10 cellular contexts compared by ENCODE assay signal in genomic region chr12:52029686-52030085, GRCh38. TPM values are rescaled to one million over a fixed set of nuclear protein-coding genes. Genes with fewer than 3 reads are reported as not detected.
A peak's percentile ranks its signal among the peaks of the same experiment; 100 is the strongest.
DNase-seq lines count a peak whose midpoint lies in the region; ATAC-seq, FAIRE-seq and TF ChIP-seq lines count a peak whose summit lies in the region.
"Had no signal": no experiment of that assay in that cellular context is flagged by ENCODE, and none has a peak within 500 bp of the region (broad histone marks: within the 10 kb centered on the region; RNA-seq: fewer than 3 reads in every experiment).

No MANE protein-coding gene starts in this region.

- intact Hi-C loops in heart left ventricle (cut with DNase I), result loop anchor here in 1 of 10 donors (2.0 kb wide), 1 partner anchor 45 kb away; no protein-coding TSS in a partner anchor

- TF ChIP-seq RAD21 in A549 (conservative IDR thresholded peaks at IDR 0.05 in 1 of 2, IDR thresholded peaks at IDR 0.05 in 1 of 2), result no peak

- no peak overlapping the region for H3K4me2 ChIP-seq in A549

- CTCF ChIA-PET in A549 (lab: Yijun Ruan, JAX), result interaction anchor here (1.0 to 41.8 kb wide), 7 partner anchors 5 to 553 kb away, joined by 3 to 1730 read pairs (median 426); partner anchors contain the start of genes ATG101, NR4A1, SMIM41 and TAMALIN

- peaks cover 21% of the 10 kb centered on the region for H3K27me3 ChIP-seq in NT2/D1 (ENCODE audit: insufficient read depth, insufficient read length)
- no peaks in the 10 kb centered on the region for H3K27me3 ChIP-seq in heart left ventricle

- H3K9ac ChIP-seq in NT2/D1 (ENCODE audit: insufficient read length, low read depth), result peak overlapping the region; percentile 45

- H3K4me1 ChIP-seq in A549, result peaks cover 29% of the 10 kb centered on the region
- peaks cover 28% of the 10 kb centered on the region for H3K4me1 ChIP-seq in NT2/D1 (ENCODE audit: insufficient read depth, insufficient read length)
- peaks cover 5 to 66% (median 39%) of the 10 kb centered on the region in 12 donors for H3K4me1 ChIP-seq in heart left ventricle

- no peaks in the 10 kb centered on the region for H3K36me3 ChIP-seq in NT2/D1 (ENCODE audit: insufficient read depth, insufficient read length, low read length)
- H3K36me3 ChIP-seq in heart left ventricle, result no peaks in the 10 kb centered on the region

- POLR2A ChIA-PET in A549 (lab: Yijun Ruan, JAX), result no interaction called here

- no peak for FAIRE-seq in A549 (lab: Jason Lieb, UNC)

- TF ChIP-seq CTCF in A549 (IDR thresholded peaks at IDR 0.05) (no peak), heart left ventricle (IDR thresholded peaks at IDR 0.05) (no peak), omental fat pad (IDR thresholded peaks at IDR 0.05) (no peak)

- in situ Hi-C loops in KBM-7 (cut with MboI; ENCODE audit: low pct_unique_long_range_greater_than_20kb, low sequenced_read_pairs), result loop anchor here (10.0 kb wide), 1 partner anchor 55 kb away; no protein-coding TSS in a partner anchor

- H3K9me3 ChIP-seq in A549 (no peaks in the 10 kb centered on the region), NT2/D1 (ENCODE audit: insufficient read depth, low read length) (no peaks in the 10 kb centered on the region), heart left ventricle (no peaks in the 10 kb centered on the region)

- no peak for TF ChIP-seq EP300 in A549 (IDR thresholded peaks at IDR 0.05)

- TF ChIP-seq POLR2A in A549 (IDR thresholded peaks at IDR 0.05; ENCODE audit: low read length) (no peak), heart left ventricle (IDR thresholded peaks at IDR 0.05) (no peak)

- peak; percentile 62 to 76 for DNase-seq in A549 (ENCODE audit: low read depth in 1 of 2, low spot score in 1 of 2)
- peak; percentile 45 for DNase-seq in KBM-7
- peak; percentile 76 for DNase-seq in NT2/D1 (ENCODE audit: low read depth, low spot score)
- DNase-seq in heart left ventricle, result peak in 4 of 5 donors; percentile 66 to 81 (median 74)
- no peak for DNase-seq in omental fat pad (ENCODE audit: low spot score)
- DNase-seq: stimulated activated CD4-positive, alpha-beta T cell treated with anti-CD3 and anti-CD28 coated beads, Interleukin-4, amount 100 ng/mL, for 4 hours had no signal

- 40% methylated on average over 4 of the region's 4 CpGs for WGBS in A549 (ENCODE audit: missing lambda C conversion rate)
- WGBS in heart left ventricle, 4 donors, result 24 to 30% (median 29%) methylated on average over 3 to 4 of the region's 4 CpGs

- ATAC-seq in A549 (peak; percentile 16 to 19; a peak in 4 of 6 replicates), heart left ventricle (peak; percentile 4 to 19 (median 11)), omental fat pad (ENCODE audit: low FRiP score) (no peak), HG03521 (IDR thresholded peaks at IDR 0.05; ENCODE audit: unreplicated experiment) (no peak), HG03520 (IDR thresholded peaks at IDR 0.05; ENCODE audit: unreplicated experiment) (no peak), GM18907 (IDR thresholded peaks at IDR 0.05; ENCODE audit: unreplicated experiment) (no peak)

- H3K27ac ChIP-seq in A549 (peak overlapping the region in 1 of 2 experiments; percentile 21; a peak in 1 of 6 replicates), heart left ventricle (peak overlapping the region in 6 of 12 donors; percentile 1 to 71 (median 28))

- H3K4me3 ChIP-seq in A549 (no peak overlapping the region), NT2/D1 (ENCODE audit: insufficient read length, low read depth) (no peak overlapping the region), heart left ventricle (no peak overlapping the region)

TF ChIP-seq in A549, 52 proteins besides CTCF, POLR2A, EP300 and RAD21:
- TF ChIP-seq TFCP2L1 (CRISPR knock-in tag; IDR thresholded peaks at IDR 0.05) (no peak), RFX5 (IDR thresholded peaks at IDR 0.05) (no peak)

RNA-seq across cellular contexts. Expression of gene NR4A1, which starts 21.6 kb away (rescaled TPM):
- polyA plus RNA-seq in A549 (2011; rRNA removed), result 81.3 and 89.6 TPM in 2 replicates
- 151 and 315 TPM in 2 replicates for polyA plus RNA-seq in A549 (2012; cell fraction: cytosol; rRNA removed)
- 768 and 886 TPM in 2 replicates for polyA plus RNA-seq in A549 (2012; cell fraction: nucleus; rRNA removed)
- polyA plus RNA-seq in A549 (2017; fragmentation: RNase III; extraction: RNeasy Plus Mini Kit Qiagen cat#74134 plus additional on column Dnase treatment), result 24.7 to 39.6 TPM (median 28.7 TPM) in 3 replicates
- 132 and 174 TPM in 2 replicates for polyA minus RNA-seq in A549 (2011; rRNA and poly(A)+ RNA removed)
- total RNA-seq in heart left ventricle, result 100 to 1,000 TPM in 2 of 9 donors, 10 to 100 TPM in 7; 22.0 to 140 (median 42.0) TPM
- polyA plus RNA-seq in heart left ventricle, result 10 to 100 TPM; 59.5 to 66.3 TPM
- 1,000 to 10,000 TPM in 1 of 4 donors, 100 to 1,000 TPM in 2, 10 to 100 TPM in 1; 74.9 to 1,106 (median 350) TPM for total RNA-seq in omental fat pad

RNA-seq across cellular contexts. Expression of gene TAMALIN, which starts 22.9 kb away (rescaled TPM):
- polyA plus RNA-seq in A549 (2011; rRNA removed) (0.22 and 0.35 TPM in 2 replicates), A549 (2017; fragmentation: RNase III; extraction: RNeasy Plus Mini Kit Qiagen cat#74134 plus additional on column Dnase treatment) (0.16 to 0.30 TPM (median 0.29 TPM) in 3 replicates), heart left ventricle (10 to 100 TPM; 17.8 to 26.5 TPM)
- polyA plus RNA-seq in A549 (2012; cell fraction: cytosol; rRNA removed), result 0.44 and 0.53 TPM in 2 replicates
- 1.4 and 3.1 TPM in 2 replicates for polyA plus RNA-seq in A549 (2012; cell fraction: nucleus; rRNA removed)
- polyA minus RNA-seq in A549 (2011; rRNA and poly(A)+ RNA removed), result 0.44 and 0.62 TPM in 2 replicates
- total RNA-seq in heart left ventricle (10 to 100 TPM; 12.9 to 38.0 (median 17.6) TPM), omental fat pad (10 to 100 TPM; 19.0 to 67.9 (median 29.5) TPM)

RNA-seq across cellular contexts. Expression of gene ATG101, which starts 40.1 kb away (rescaled TPM):
- polyA plus RNA-seq in A549 (2011; rRNA removed), result 124 and 141 TPM in 2 replicates
- 168 and 190 TPM in 2 replicates for polyA plus RNA-seq in A549 (2012; cell fraction: cytosol; rRNA removed)
- 140 and 145 TPM in 2 replicates for polyA plus RNA-seq in A549 (2012; cell fraction: nucleus; rRNA removed)
- polyA plus RNA-seq in A549 (2017; fragmentation: RNase III; extraction: RNeasy Plus Mini Kit Qiagen cat#74134 plus additional on column Dnase treatment), result 81.3 to 87.9 TPM (median 82.6 TPM) in 3 replicates
- 109 and 119 TPM in 2 replicates for polyA minus RNA-seq in A549 (2011; rRNA and poly(A)+ RNA removed)
- total RNA-seq in heart left ventricle, result 10 to 100 TPM; 18.9 to 46.7 (median 24.1) TPM
- polyA plus RNA-seq in heart left ventricle, result 100 to 1,000 TPM in 1 of 2 donors, 10 to 100 TPM in 1; 22.1 to 108 TPM
- 10 to 100 TPM; 33.6 to 65.5 (median 52.6) TPM for total RNA-seq in omental fat pad

RNA-seq across cellular contexts. Expression of gene SMIM41, which starts 49.8 kb away (rescaled TPM):
- polyA plus RNA-seq in A549 (2011; rRNA removed) (not detected in 2 replicates), A549 (2017; fragmentation: RNase III; extraction: RNeasy Plus Mini Kit Qiagen cat#74134 plus additional on column Dnase treatment) (not detected in 3 replicates), heart left ventricle (under 1 TPM; 0.08 to 0.65 TPM)
- polyA plus RNA-seq in A549 (2012; cell fraction: cytosol; rRNA removed), result not detected in 2 replicates
- 0.06 and 0.10 TPM in 2 replicates for polyA plus RNA-seq in A549 (2012; cell fraction: nucleus; rRNA removed)
- polyA minus RNA-seq in A549 (2011; rRNA and poly(A)+ RNA removed), result not detected in 2 replicates
- total RNA-seq in heart left ventricle (under 1 TPM in 3 of 9 donors, not detected in 6; 0.29 to 0.52 (median 0.32) TPM), omental fat pad (1 to 10 TPM in 3 of 4 donors, not detected in 1; 1.1 to 1.9 (median 1.1) TPM)
- polyA plus RNA-seq: BJ had no signal

Comparison
In these comparisons a context has a peak if more than half of its experiments do, and no peak if none do; other contexts are left out.
1. ATAC-seq: peak in A549 (2 of 2) and heart left ventricle (4 of 4); none in omental fat pad (single experiment), HG03521 (single experiment), HG03520 (single experiment) and GM18907 (single experiment).